ENCODE assay signal across 19 cellular contexts in the genomic region with DNA sequence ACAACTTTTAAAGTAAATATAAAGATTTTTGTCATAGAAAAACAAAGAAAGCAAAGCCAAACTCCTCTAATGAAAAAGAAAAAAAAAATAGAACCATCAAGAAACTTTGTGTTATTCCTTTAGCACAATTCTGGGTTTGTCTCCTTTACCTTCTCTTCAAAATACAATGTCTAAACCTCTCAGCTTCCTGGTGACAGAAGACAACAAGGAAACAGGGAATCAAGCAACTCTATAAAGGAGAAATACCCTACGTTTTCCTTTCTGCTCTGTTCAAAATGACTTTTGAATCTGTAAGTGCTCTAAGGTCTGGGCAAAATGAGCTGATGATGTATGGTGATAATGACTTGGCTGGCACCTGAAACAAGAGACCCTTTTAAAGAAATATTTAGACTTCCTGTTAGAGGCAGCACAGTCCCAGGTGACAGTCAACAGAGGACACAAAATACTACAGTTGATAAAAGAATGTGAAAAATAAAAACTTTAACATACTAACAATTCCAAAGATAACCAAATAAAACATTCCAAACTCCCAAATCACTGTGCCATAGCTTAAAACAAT.
A peak's percentile ranks its signal among the peaks of the same experiment; 100 is the strongest.
DNase-seq lines count a peak whose midpoint lies in the region; ATAC-seq, FAIRE-seq and TF ChIP-seq lines count a peak whose summit lies in the region.
"Had no signal": no experiment of that assay in that cellular context is flagged by ENCODE, and none has a peak within 500 bp of the region (broad histone marks: within the 10 kb centered on the region; RNA-seq: fewer than 3 reads in every experiment).

No MANE protein-coding gene starts in this region.

- H3K27me3 Mint-ChIP-seq in activated naive CD4-positive, alpha-beta T cell treated with anti-CD3 and anti-CD28 coated beads, Interleukin-2, amount 50 U/mL, for 24 hours, result no peaks in the 10 kb centered on the region
- H3K27me3 Mint-ChIP-seq in astrocyte (ENCODE audit: low read depth, unreplicated experiment) (no peaks in the 10 kb centered on the region), type B pancreatic cell (no peaks in the 10 kb centered on the region)

- H3K27ac Mint-ChIP-seq in activated naive CD4-positive, alpha-beta T cell treated with anti-CD3 and anti-CD28 coated beads, Interleukin-2, amount 50 U/mL, for 24 hours, result peak overlapping the region; percentile 83
- H3K27ac Mint-ChIP-seq in astrocyte (ENCODE audit: unreplicated experiment), result peak overlapping the region; percentile 55
- H3K27ac Mint-ChIP-seq in type B pancreatic cell, result peak overlapping the region; percentile 9
- H3K27ac Mint-ChIP-seq: mesothelial cell of epicardium had no signal

- ATAC-seq in GM21825 (IDR thresholded peaks at IDR 0.05; ENCODE audit: unreplicated experiment), result no peak
- ATAC-seq in GM18858 (IDR thresholded peaks at IDR 0.05; ENCODE audit: unreplicated experiment), result no peak

- H3K9ac ChIP-seq in OCI-LY3 (ENCODE audit: low read length) (peak overlapping the region; percentile 67), astrocyte (ENCODE audit: low read length) (no peak overlapping the region)

- H3K9me3 ChIP-seq in OCI-LY3 (ENCODE audit: insufficient read depth, low read length) (no peaks in the 10 kb centered on the region), astrocyte (ENCODE audit: insufficient read depth, low read depth, low read length) (no peaks in the 10 kb centered on the region)
- H3K9me3 ChIP-seq: sigmoid colon had no signal

- no peak for DNase-seq in activated naive CD4-positive, alpha-beta T cell (lab: John Stamatoyannopoulos, UW)
- no peak for DNase-seq in astrocyte (ENCODE audit: low read depth)
- DNase-seq in type B pancreatic cell (ENCODE audit: extremely low spot score, unreplicated experiment), result no peak
- DNase-seq in iPS-NIHi11 (ENCODE audit: low spot score), result no peak
- DNase-seq: cerebellar nuclear complex; islet precursor cell; MV-4-11; NCI-H2171 treated with DMSO at 0.1 percent for 48 hours; nucleus accumbens; Right ventricle myocardium superior; sigmoid colon; stimulated activated CD4-positive, alpha-beta T cell treated with anti-CD3 and anti-CD28 coated beads, Interleukin-4, amount 100 ng/mL, for 4 hours; T1000; trophoblast cell had no signal

- peaks cover 14% of the 10 kb centered on the region for H3K36me3 Mint-ChIP-seq in activated naive CD4-positive, alpha-beta T cell treated with anti-CD3 and anti-CD28 coated beads, Interleukin-2, amount 50 U/mL, for 24 hours
- H3K36me3 Mint-ChIP-seq in astrocyte (ENCODE audit: low read depth, unreplicated experiment), result peaks cover 4% of the 10 kb centered on the region
- peaks cover 14% of the 10 kb centered on the region for H3K36me3 Mint-ChIP-seq in type B pancreatic cell

- H3K4me1 Mint-ChIP-seq in activated naive CD4-positive, alpha-beta T cell treated with anti-CD3 and anti-CD28 coated beads, Interleukin-2, amount 50 U/mL, for 24 hours, result peaks cover 38% of the 10 kb centered on the region
- peaks cover 28% of the 10 kb centered on the region for H3K4me1 Mint-ChIP-seq in astrocyte (ENCODE audit: low read depth, unreplicated experiment)
- peaks cover 9% of the 10 kb centered on the region for H3K4me1 Mint-ChIP-seq in type B pancreatic cell (ENCODE audit: unreplicated experiment)
- H3K4me1 Mint-ChIP-seq: mesothelial cell of epicardium had no signal

- peak; percentile 9 for FAIRE-seq in astrocyte (lab: Jason Lieb, UNC)

- H4K20me1 ChIP-seq in OCI-LY3 (ENCODE audit: insufficient read depth, low read length), result no peaks in the 10 kb centered on the region
- H4K20me1 ChIP-seq in astrocyte (ENCODE audit: insufficient read depth, low read length), result no peaks in the 10 kb centered on the region

- no peaks in the 10 kb centered on the region for H3K27me3 ChIP-seq in OCI-LY3 (ENCODE audit: low read depth, low read length)
- no peaks in the 10 kb centered on the region for H3K27me3 ChIP-seq in astrocyte (ENCODE audit: insufficient read depth, low read length)
- H3K27me3 ChIP-seq: sigmoid colon had no signal

- H3K4me3 ChIP-seq in OCI-LY3 (ENCODE audit: low read length), result 0 out of 2 replicates have a peak overlapping the region, but pooled peaks have one; percentile 11
- H3K4me3 ChIP-seq in astrocyte (ENCODE audit: insufficient read depth, low read depth, low read length), result no peak overlapping the region
- H3K4me3 ChIP-seq: sigmoid colon had no signal

- H3K9me3 Mint-ChIP-seq in activated naive CD4-positive, alpha-beta T cell treated with anti-CD3 and anti-CD28 coated beads, Interleukin-2, amount 50 U/mL, for 24 hours, result no peaks in the 10 kb centered on the region
- no peaks in the 10 kb centered on the region for H3K9me3 Mint-ChIP-seq in astrocyte (ENCODE audit: unreplicated experiment)
- no peaks in the 10 kb centered on the region for H3K9me3 Mint-ChIP-seq in type B pancreatic cell
- H3K9me3 Mint-ChIP-seq: mesothelial cell of epicardium had no signal

- no peaks in the 10 kb centered on the region for H3K36me3 ChIP-seq in OCI-LY3 (replicated peaks; ENCODE audit: low read depth, low read length)
- no peaks in the 10 kb centered on the region for H3K36me3 ChIP-seq in astrocyte (ENCODE audit: insufficient read depth, low read length)

- H3K4me1 ChIP-seq in OCI-LY3 (ENCODE audit: low read length) (peaks cover 71% of the 10 kb centered on the region), astrocyte (ENCODE audit: insufficient read depth, low read length) (peaks cover 8% of the 10 kb centered on the region)
- H3K4me1 ChIP-seq: sigmoid colon had no signal

- H3K79me2 ChIP-seq in OCI-LY3 (ENCODE audit: low read length), result peaks cover 16% of the 10 kb centered on the region; the same call in 1 of the 2 replicates
- H3K79me2 ChIP-seq in astrocyte (ENCODE audit: insufficient read depth, low read length), result no peaks in the 10 kb centered on the region

- TF ChIP-seq CTCF in OCI-LY3 (IDR thresholded peaks at IDR 0.05; ENCODE audit: low read depth, low read length) (no peak), astrocyte (IDR thresholded peaks at IDR 0.05; ENCODE audit: insufficient read depth, low read depth, low read length) (no peak), type B pancreatic cell (conservative IDR thresholded peaks at IDR 0.05) (no peak)

- H2AFZ ChIP-seq in OCI-LY3 (ENCODE audit: low read depth, low read length) (no peak overlapping the region), astrocyte (ENCODE audit: low read depth, low read length) (no peak overlapping the region)

- no peak overlapping the region for H3K4me3 Mint-ChIP-seq in activated naive CD4-positive, alpha-beta T cell treated with anti-CD3 and anti-CD28 coated beads, Interleukin-2, amount 50 U/mL, for 24 hours
- H3K4me3 Mint-ChIP-seq in astrocyte (ENCODE audit: unreplicated experiment) (no peak overlapping the region), type B pancreatic cell (no peak overlapping the region)
- H3K4me3 Mint-ChIP-seq: mesothelial cell of epicardium had no signal

- peak overlapping the region; percentile 99 for H3K27ac ChIP-seq in OCI-LY3 (ENCODE audit: low read length)
- peak overlapping the region; percentile 23 for H3K27ac ChIP-seq in astrocyte (ENCODE audit: low read depth, low read length)
- H3K27ac ChIP-seq: sigmoid colon had no signal

- H3K4me2 ChIP-seq in OCI-LY3 (ENCODE audit: low read length) (peak overlapping the region; percentile 65), astrocyte (ENCODE audit: low read length) (peak overlapping the region; percentile 11)

Comparison
In these comparisons a context has a peak if more than half of its experiments do, and no peak if none do; other contexts are left out.
1. H3K27ac Mint-ChIP-seq: peak in every context shown above with its lines; median percentile 83 in activated naive CD4-positive, alpha-beta T cell treated with anti-CD3 and anti-CD28 coated beads, Interleukin-2, amount 50 U/mL, for 24 hours; 55 in astrocyte; 9 in type B pancreatic cell.